1 cellular context compared by ENCODE assay signal in the genomic region with DNA sequence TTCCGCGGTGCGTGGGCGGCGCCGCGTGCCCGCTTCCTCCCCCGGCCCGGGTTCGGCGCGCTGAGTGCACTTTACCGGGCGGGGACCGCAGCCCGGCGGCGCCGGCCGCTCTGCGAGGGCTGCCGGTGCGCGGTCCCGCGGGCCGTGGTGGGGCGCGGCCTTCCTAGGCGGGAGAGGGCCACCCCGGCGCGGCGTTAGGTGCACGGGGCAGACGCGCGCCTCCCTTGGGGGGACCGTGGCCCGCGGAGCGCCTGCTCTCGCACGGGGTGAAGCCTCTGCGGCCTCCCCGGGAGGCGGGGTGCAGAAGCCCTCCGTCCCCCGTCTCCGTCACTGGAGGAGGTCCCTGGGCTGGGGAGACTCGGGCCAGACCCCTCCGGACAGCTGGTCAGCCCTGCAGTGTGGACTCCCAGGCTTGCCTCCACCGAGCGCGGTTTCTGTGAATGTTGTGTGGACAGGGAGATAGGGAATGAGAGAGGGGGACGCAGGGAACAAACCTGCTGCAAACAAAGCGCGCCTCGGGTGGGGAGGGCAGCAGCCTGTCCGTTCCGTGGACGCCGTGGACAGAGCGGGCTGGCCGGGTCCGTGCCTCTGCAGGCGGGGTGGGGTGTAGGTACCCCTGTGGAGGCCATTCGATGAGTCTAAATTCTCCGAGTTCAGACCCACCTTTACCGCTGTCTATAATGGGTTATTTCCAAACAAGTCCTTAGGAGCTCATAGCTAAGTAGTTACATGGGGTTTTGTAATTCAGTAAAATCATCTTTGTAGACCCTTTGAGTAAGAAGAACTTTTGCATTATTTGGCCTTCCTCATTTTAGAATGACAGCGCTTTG.
TF ChIP-seq lines count a peak whose summit lies in the region.

No MANE protein-coding gene starts in this region.

TF ChIP-seq in GM23338, 12 proteins besides CTCF, POLR2A, EP300 and RAD21:
- TF ChIP-seq, protein P1, sequence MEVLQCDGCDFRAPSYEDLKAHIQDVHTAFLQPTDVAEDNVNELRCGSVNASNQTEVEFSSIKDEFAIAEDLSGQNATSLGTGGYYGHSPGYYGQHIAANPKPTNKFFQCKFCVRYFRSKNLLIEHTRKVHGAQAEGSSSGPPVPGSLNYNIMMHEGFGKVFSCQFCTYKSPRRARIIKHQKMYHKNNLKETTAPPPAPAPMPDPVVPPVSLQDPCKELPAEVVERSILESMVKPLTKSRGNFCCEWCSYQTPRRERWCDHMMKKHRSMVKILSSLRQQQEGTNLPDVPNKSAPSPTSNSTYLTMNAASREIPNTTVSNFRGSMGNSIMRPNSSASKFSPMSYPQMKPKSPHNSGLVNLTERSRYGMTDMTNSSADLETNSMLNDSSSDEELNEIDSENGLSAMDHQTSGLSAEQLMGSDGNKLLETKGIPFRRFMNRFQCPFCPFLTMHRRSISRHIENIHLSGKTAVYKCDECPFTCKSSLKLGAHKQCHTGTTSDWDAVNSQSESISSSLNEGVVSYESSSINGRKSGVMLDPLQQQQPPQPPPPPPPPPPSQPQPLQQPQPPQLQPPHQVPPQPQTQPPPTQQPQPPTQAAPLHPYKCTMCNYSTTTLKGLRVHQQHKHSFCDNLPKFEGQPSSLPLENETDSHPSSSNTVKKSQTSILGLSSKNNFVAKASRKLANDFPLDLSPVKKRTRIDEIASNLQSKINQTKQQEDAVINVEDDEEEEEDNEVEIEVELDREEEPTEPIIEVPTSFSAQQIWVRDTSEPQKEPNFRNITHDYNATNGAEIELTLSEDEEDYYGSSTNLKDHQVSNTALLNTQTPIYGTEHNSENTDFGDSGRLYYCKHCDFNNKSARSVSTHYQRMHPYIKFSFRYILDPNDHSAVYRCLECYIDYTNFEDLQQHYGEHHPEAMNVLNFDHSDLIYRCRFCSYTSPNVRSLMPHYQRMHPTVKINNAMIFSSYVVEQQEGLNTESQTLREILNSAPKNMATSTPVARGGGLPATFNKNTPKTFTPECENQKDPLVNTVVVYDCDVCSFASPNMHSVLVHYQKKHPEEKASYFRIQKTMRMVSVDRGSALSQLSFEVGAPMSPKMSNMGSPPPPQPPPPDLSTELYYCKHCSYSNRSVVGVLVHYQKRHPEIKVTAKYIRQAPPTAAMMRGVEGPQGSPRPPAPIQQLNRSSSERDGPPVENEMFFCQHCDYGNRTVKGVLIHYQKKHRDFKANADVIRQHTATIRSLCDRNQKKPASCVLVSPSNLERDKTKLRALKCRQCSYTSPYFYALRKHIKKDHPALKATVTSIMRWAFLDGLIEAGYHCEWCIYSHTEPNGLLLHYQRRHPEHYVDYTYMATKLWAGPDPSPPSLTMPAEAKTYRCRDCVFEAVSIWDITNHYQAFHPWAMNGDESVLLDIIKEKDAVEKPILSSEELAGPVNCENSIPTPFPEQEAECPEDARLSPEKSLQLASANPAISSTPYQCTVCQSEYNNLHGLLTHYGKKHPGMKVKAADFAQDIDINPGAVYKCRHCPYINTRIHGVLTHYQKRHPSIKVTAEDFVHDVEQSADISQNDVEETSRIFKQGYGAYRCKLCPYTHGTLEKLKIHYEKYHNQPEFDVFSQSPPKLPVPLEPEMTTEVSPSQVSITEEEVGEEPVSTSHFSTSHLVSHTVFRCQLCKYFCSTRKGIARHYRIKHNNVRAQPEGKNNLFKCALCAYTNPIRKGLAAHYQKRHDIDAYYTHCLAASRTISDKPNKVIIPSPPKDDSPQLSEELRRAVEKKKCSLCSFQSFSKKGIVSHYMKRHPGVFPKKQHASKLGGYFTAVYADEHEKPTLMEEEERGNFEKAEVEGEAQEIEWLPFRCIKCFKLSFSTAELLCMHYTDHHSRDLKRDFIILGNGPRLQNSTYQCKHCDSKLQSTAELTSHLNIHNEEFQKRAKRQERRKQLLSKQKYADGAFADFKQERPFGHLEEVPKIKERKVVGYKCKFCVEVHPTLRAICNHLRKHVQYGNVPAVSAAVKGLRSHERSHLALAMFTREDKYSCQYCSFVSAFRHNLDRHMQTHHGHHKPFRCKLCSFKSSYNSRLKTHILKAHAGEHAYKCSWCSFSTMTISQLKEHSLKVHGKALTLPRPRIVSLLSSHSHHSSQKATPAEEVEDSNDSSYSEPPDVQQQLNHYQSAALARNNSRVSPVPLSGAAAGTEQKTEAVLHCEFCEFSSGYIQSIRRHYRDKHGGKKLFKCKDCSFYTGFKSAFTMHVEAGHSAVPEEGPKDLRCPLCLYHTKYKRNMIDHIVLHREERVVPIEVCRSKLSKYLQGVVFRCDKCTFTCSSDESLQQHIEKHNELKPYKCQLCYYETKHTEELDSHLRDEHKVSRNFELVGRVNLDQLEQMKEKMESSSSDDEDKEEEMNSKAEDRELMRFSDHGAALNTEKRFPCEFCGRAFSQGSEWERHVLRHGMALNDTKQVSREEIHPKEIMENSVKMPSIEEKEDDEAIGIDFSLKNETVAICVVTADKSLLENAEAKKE (CRISPR knock-in tag; IDR thresholded peaks at IDR 0.05): no peak
- TF ChIP-seq ZNF114 (CRISPR knock-in tag; IDR thresholded peaks at IDR 0.05) (no peak), ZNF331 (CRISPR knock-in tag; IDR thresholded peaks at IDR 0.05; ENCODE audit: low read depth) (no peak)
